Comparison of ENCODE assay signal across 1 cellular context in the genomic region with DNA sequence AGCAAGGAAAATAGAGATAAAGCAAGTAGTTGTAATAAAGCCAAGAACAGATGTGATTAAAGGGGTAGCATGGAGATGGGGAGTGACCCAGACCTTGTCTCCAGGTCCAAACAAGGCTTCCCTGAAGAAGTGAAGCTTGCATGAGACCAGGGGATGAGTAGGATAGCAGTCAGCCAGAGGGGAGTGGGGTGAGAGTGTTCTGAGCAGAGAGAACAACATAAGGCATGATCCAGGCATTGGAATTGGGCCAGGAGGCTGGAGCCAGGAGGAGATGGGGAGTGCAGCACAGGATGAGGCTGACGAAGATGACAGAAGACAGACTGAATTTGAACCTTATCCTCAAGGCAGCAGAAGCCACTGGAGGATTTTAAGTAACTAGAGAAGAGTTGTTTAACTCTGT.
TF ChIP-seq lines count a peak whose summit lies in the region.

No MANE protein-coding gene starts in this region.

TF ChIP-seq in H1, 55 proteins besides CTCF, POLR2A, EP300 and RAD21 (continued from another document):
- TF ChIP-seq RFX5 (IDR thresholded peaks at IDR 0.05; ENCODE audit: borderline replicate concordance, low read depth, low read length) (no peak), RXRA (IDR thresholded peaks at IDR 0.05; ENCODE audit: insufficient read depth, low read depth, low read length) (no peak), GABPA (IDR thresholded peaks at IDR 0.05; ENCODE audit: borderline replicate concordance, insufficient read depth, low read length) (no peak), CBX8 (IDR thresholded peaks at IDR 0.05; ENCODE audit: borderline replicate concordance, low read depth, low read length) (no peak), KDM5A (IDR thresholded peaks at IDR 0.05; ENCODE audit: low read length) (no peak), ASH2L (IDR thresholded peaks at IDR 0.05; ENCODE audit: low read length) (no peak), POLR2AphosphoS5 (IDR thresholded peaks at IDR 0.05; ENCODE audit: low read depth, low read length) (no peak), SP2 (IDR thresholded peaks at IDR 0.05; ENCODE audit: low read length) (no peak)
